Comparison of ENCODE assay signal across 2 cellular contexts in the genomic region with DNA sequence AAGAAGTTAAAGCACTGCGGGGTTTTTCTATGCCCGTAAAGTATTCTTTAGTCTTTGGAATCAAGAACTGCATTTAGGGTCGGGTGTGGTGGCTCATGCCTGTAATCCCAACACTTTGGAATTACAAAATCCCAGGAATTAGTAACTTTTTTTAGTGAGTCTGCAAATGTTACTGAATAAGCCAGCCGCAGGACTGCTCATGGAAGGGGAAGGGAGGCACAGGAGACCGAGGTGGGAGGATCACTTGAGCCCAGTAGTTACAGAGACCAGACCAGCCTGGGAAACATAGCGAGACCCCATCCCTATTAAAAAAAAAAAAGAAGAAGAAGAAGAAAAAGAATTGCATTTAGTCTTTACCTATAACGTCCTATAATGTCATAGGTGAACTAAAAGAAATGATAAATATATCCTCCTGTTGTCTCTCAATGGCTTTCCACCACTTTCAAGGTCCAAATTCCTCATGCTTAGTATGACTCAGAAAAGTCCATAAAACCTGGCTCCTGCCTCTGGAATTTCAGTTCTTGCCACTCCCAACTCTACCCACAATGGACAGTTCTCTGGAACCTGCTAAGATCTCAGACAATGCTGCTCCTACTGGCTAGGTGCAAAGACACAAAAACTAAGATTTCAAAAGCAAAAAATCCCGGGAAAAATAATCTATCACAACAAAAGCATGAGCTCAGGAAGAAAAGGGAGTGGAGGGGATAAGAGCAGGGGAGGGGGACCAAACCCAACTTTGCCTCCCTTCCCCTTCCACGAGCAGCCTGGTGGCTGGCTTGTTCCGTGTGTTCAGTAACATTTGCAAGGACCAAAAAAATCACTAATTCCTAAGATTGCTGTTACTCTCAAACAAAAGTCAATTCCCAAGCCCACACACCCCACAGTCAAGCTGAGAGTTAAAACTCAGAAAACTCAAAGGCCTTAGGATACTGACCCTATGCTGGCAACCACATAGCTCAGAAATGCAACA.
TF ChIP-seq lines count a peak whose summit lies in the region.

No MANE protein-coding gene starts in this region.

TF ChIP-seq in A549, 52 proteins besides CTCF, POLR2A, EP300 and RAD21:
- TF ChIP-seq TP53 (CRISPR knock-in tag; IDR thresholded peaks at IDR 0.05) (no peak), FOSL2 (IDR thresholded peaks at IDR 0.05) (peak; percentile 69), FOSL2 (CRISPR knock-in tag; IDR thresholded peaks at IDR 0.05) (peak; percentile 88), SMC3 (IDR thresholded peaks at IDR 0.05) (peak; percentile 25; the same call in 1 of the 3 replicates), CEBPB (IDR thresholded peaks at IDR 0.05) (peak in 1 of 2 experiments; percentile 13; a peak in 1 of 4 replicates), MAFK (IDR thresholded peaks at IDR 0.05; ENCODE audit: partially characterized antibody) (peak; percentile 14), ZNF302 (CRISPR knock-in tag; IDR thresholded peaks at IDR 0.05) (no peak), RCOR1 (IDR thresholded peaks at IDR 0.05; ENCODE audit: low read depth, low read length) (no peak), JUN (IDR thresholded peaks at IDR 0.05) (peak in 1 of 2 experiments; percentile 63; a peak in 2 of 5 replicates), HOXA7 (CRISPR knock-in tag; IDR thresholded peaks at IDR 0.05) (peak; percentile 69), GATA3 (IDR thresholded peaks at IDR 0.05; ENCODE audit: borderline replicate concordance) (peak; percentile 32; the same call in 1 of the 2 replicates), POLR2AphosphoS2 (conservative IDR thresholded peaks at IDR 0.05; ENCODE audit: low read length) (no peak), TFCP2L1 (CRISPR knock-in tag; IDR thresholded peaks at IDR 0.05) (no peak), HDAC2 (IDR thresholded peaks at IDR 0.05) (0 out of 2 replicates have a peak, but pooled peaks have one; percentile 26), EHF (CRISPR knock-in tag; IDR thresholded peaks at IDR 0.05) (no peak), CBX2 (IDR thresholded peaks at IDR 0.05; ENCODE audit: borderline replicate concordance, low read depth) (no peak), JUNB (IDR thresholded peaks at IDR 0.05) (peak; percentile 51)
- TF ChIP-seq, protein P1, sequence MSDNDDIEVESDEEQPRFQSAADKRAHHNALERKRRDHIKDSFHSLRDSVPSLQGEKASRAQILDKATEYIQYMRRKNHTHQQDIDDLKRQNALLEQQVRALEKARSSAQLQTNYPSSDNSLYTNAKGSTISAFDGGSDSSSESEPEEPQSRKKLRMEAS (IDR thresholded peaks at IDR 0.05), result peak; percentile 54; the same call in 1 of the 2 replicates
- TF ChIP-seq, protein P2, sequence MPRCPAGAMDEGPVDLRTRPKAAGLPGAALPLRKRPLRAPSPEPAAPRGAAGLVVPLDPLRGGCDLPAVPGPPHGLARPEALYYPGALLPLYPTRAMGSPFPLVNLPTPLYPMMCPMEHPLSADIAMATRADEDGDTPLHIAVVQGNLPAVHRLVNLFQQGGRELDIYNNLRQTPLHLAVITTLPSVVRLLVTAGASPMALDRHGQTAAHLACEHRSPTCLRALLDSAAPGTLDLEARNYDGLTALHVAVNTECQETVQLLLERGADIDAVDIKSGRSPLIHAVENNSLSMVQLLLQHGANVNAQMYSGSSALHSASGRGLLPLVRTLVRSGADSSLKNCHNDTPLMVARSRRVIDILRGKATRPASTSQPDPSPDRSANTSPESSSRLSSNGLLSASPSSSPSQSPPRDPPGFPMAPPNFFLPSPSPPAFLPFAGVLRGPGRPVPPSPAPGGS (IDR thresholded peaks at IDR 0.05), result 0 out of 3 replicates have a peak, but pooled peaks have one; percentile 44

TF ChIP-seq in GM12878, 131 proteins besides CTCF, POLR2A, EP300 and RAD21:
- TF ChIP-seq POU2F2 (IDR thresholded peaks at IDR 0.05; ENCODE audit: borderline replicate concordance, low read depth, low read length), result no peak
- peak; percentile 87; the same call in 1 of the 2 replicates for TF ChIP-seq WRNIP1 (IDR thresholded peaks at IDR 0.05; ENCODE audit: borderline replicate concordance, low read depth, low read length)
- peak in 1 of 2 experiments; percentile 10; a peak in 1 of 4 replicates for TF ChIP-seq IKZF2 (IDR thresholded peaks at IDR 0.05)
- TF ChIP-seq ZNF384 (IDR thresholded peaks at IDR 0.05; ENCODE audit: borderline replicate concordance, low read depth, low read length), result no peak
